In genomic region chr2:188279093-188279445, GRCh38 we compare ENCODE assay signal across 16 cellular contexts. TPM values are rescaled to one million over a fixed set of nuclear protein-coding genes. Genes with fewer than 3 reads are reported as not detected.
"Had no signal": no experiment of that assay in that cellular context is flagged by ENCODE, and none has a peak within 500 bp of the region (broad histone marks: within the 10 kb centered on the region; RNA-seq: fewer than 3 reads in every experiment).

No MANE protein-coding gene starts in this region.

- H3K36me3 Mint-ChIP-seq: natural killer cell; stimulated activated effector memory CD8-positive, alpha-beta T cell treated with anti-CD3 and anti-CD28 coated beads, Interleukin-12 subunit alpha, Interleukin-12 subunit beta, amount 100 ng/mL, for 72 hours had no signal

- H3K27ac Mint-ChIP-seq: activated naive CD4-positive, alpha-beta T cell treated with anti-CD3 and anti-CD28 coated beads for 36 hours; natural killer cell; stimulated activated effector memory CD8-positive, alpha-beta T cell treated with anti-CD3 and anti-CD28 coated beads, Interleukin-12 subunit alpha, Interleukin-12 subunit beta, amount 100 ng/mL, for 72 hours had no signal

- H3K27ac ChIP-seq: epithelial cell of prostate, VCaP had no signal

- DNase-seq: activated CD4-positive, alpha-beta T cell treated with anti-CD3 and anti-CD28 coated beads for 4 hours; activated naive CD4-positive, alpha-beta T cell treated with anti-CD3 and anti-CD28 coated beads for 36 hours; effector CD8-positive, alpha-beta T cell; islet precursor cell; mammary epithelial cell; natural killer cell; occipital lobe; small intestine; T1000; trophoblast cell had no signal

- H3K4me3 Mint-ChIP-seq: activated naive CD4-positive, alpha-beta T cell treated with anti-CD3 and anti-CD28 coated beads for 36 hours; natural killer cell; stimulated activated effector memory CD8-positive, alpha-beta T cell treated with anti-CD3 and anti-CD28 coated beads, Interleukin-12 subunit alpha, Interleukin-12 subunit beta, amount 100 ng/mL, for 72 hours had no signal

- H3K4me1 Mint-ChIP-seq: natural killer cell; stimulated activated effector memory CD8-positive, alpha-beta T cell treated with anti-CD3 and anti-CD28 coated beads, Interleukin-12 subunit alpha, Interleukin-12 subunit beta, amount 100 ng/mL, for 72 hours had no signal

- ATAC-seq: left lobe of liver; natural killer cell; right cardiac atrium; stimulated activated effector memory CD8-positive, alpha-beta T cell treated with anti-CD3 and anti-CD28 coated beads, Interleukin-12 subunit alpha, Interleukin-12 subunit beta, amount 100 ng/mL, for 72 hours had no signal

- FAIRE-seq: colon had no signal

RNA-seq across cellular contexts. Expression of gene GULP1, which starts 12.6 kb away (rescaled TPM):
- total RNA-seq: activated naive CD4-positive, alpha-beta T cell treated with anti-CD3 and anti-CD28 coated beads for 36 hours; natural killer cell had no signal
